17 cellular contexts compared by ENCODE assay signal in the genomic region with DNA sequence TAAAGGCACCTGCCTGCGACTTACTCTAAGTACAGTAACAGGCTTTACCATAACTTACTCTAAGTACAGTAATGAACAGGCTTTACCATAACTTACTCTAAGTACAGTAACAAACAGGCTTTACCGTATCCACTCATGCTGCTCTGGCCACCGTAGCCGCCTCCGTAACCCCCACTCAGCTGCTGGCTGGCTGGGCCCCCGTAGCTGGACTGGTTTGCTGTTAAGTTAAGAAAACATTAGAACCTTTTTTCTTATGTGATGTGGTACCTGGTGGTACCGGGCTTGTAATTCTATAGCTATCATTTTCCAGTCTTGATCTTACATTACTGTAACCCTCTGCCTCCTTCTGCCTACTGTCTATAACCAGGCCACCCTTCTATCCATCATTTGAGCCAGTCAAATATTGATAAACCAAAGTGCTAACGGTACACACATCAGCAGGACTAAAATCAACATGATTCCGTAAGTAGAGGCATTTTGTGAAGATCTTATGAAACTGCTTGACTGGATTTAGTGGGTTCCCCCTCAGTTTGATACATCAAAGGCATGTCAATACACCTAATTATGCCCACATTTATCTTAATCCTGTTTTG. TPM values are rescaled to one million over a fixed set of nuclear protein-coding genes. Genes with fewer than 3 reads are reported as not detected.
A peak's percentile ranks its signal among the peaks of the same experiment; 100 is the strongest.
DNase-seq lines count a peak whose midpoint lies in the region; ATAC-seq, FAIRE-seq and TF ChIP-seq lines count a peak whose summit lies in the region.
"Had no signal": no experiment of that assay in that cellular context is flagged by ENCODE, and none has a peak within 500 bp of the region (broad histone marks: within the 10 kb centered on the region; RNA-seq: fewer than 3 reads in every experiment).

No MANE protein-coding gene starts in this region.

- WGBS in HepG2 (ENCODE audit: low lambda C conversion rate), result 91% methylated on average over 9 of the region's 9 CpGs

- H3K27ac ChIP-seq in HepG2 (ENCODE audit: extremely low read length, insufficient read depth, low read length) (no peak overlapping the region), breast epithelium (no peak overlapping the region)
- H3K27ac ChIP-seq: left lung had no signal

- BruUV-seq in HepG2 (replicated peaks; lab: Mats Ljungman, UMichigan), result no TSS peak

- 0 out of 2 replicates have a peak overlapping the region, but pooled peaks have one; percentile 2 for H3K4me2 ChIP-seq in HepG2 (ENCODE audit: low read depth, low read length)

- no peaks in the 10 kb centered on the region for H3K27me3 ChIP-seq in HepG2 (ENCODE audit: control insufficient read depth in 1 of 2, insufficient read depth in 2 of 2, low read length in 2 of 2)
- no peaks in the 10 kb centered on the region for H3K27me3 ChIP-seq in breast epithelium
- H3K27me3 ChIP-seq: esophagus muscularis mucosa, left lung had no signal

- H3K36me3 ChIP-seq in HepG2 (replicated peaks in 1 of 2; ENCODE audit: control insufficient read depth in 1 of 2, insufficient read depth in 2 of 2, low read length in 2 of 2) (peaks cover 24 to 84% of the 10 kb centered on the region in 2 experiments), breast epithelium (peaks cover 5% of the 10 kb centered on the region)

- peaks cover 99% of the 10 kb centered on the region for H3K36me3 Mint-ChIP-seq in activated T-cell treated with anti-CD3 and anti-CD28 coated beads, Interleukin-2, amount 50 U/mL, for 24 hours (ENCODE audit: low read depth)
- H3K36me3 Mint-ChIP-seq in T-helper 17 cell (ENCODE audit: low read depth), result peaks cover 36% of the 10 kb centered on the region
- peaks cover 59 to 75% of the 10 kb centered on the region in 2 donors for H3K36me3 Mint-ChIP-seq in stimulated activated naive B cell treated with anti-CD40 and anti-IgM and Interleukin-4, amounts not matched to agents 10 μg/mL and 1 μg/mL and 100 μg/mL, for 72 hours

- peak overlapping the region; percentile 88 for H3K27ac Mint-ChIP-seq in activated T-cell treated with anti-CD3 and anti-CD28 coated beads, Interleukin-2, amount 50 U/mL, for 24 hours
- peak overlapping the region; percentile 99 for H3K27ac Mint-ChIP-seq in T-helper 17 cell
- no peak overlapping the region for H3K27ac Mint-ChIP-seq in stimulated activated naive B cell treated with anti-CD40 and anti-IgM and Interleukin-4, amounts not matched to agents 10 μg/mL and 1 μg/mL and 100 μg/mL, for 72 hours

- TF ChIP-seq POLR2A in HepG2 (IDR thresholded peaks at IDR 0.05; ENCODE audit: insufficient read depth in 1 of 2, low read depth in 2 of 2, low read length in 2 of 2) (no peak; a peak in 2 of 4 replicates), breast epithelium (IDR thresholded peaks at IDR 0.05) (no peak)

- no peaks in the 10 kb centered on the region for H3K9me3 Mint-ChIP-seq in activated T-cell treated with anti-CD3 and anti-CD28 coated beads, Interleukin-2, amount 50 U/mL, for 24 hours
- no peaks in the 10 kb centered on the region for H3K9me3 Mint-ChIP-seq in stimulated activated naive B cell treated with anti-CD40 and anti-IgM and Interleukin-4, amounts not matched to agents 10 μg/mL and 1 μg/mL and 100 μg/mL, for 72 hours

- DNase-seq in activated T-cell treated with anti-CD3 and anti-CD28 coated beads, Interleukin-2, amount 50 U/mL, for 24 hours, result no peak
- DNase-seq in activated T-cell treated with anti-CD3 and anti-CD28 coated beads for 4 hours (no peak), T-helper 17 cell (no peak), HepG2 (ENCODE audit: low spot score) (no peak), superior temporal gyrus (ENCODE audit: extremely low spot score) (no peak), breast epithelium (ENCODE audit: low spot score in 2 of 2) (no peak)
- no peak for DNase-seq in stimulated activated naive B cell treated with anti-CD40 and anti-IgM and Interleukin-4, amounts not matched to agents 10 μg/mL and 1 μg/mL and 100 μg/mL, for 72 hours
- DNase-seq: amygdala, cortex of kidney, DMS53, hippocampal formation, left lung, NCI-H1417, NCI-H446 treated with DMSO at 0.1 percent for 48 hours, OCI-M1 had no signal

- H3K4me1 Mint-ChIP-seq in activated T-cell treated with anti-CD3 and anti-CD28 coated beads, Interleukin-2, amount 50 U/mL, for 24 hours (ENCODE audit: low read depth), result peaks cover 69% of the 10 kb centered on the region
- peaks cover 62% of the 10 kb centered on the region for H3K4me1 Mint-ChIP-seq in T-helper 17 cell
- H3K4me1 Mint-ChIP-seq in stimulated activated naive B cell treated with anti-CD40 and anti-IgM and Interleukin-4, amounts not matched to agents 10 μg/mL and 1 μg/mL and 100 μg/mL, for 72 hours, result peaks cover 32 to 54% of the 10 kb centered on the region in 2 donors

- H3K9me3 ChIP-seq in T-helper 17 cell (ENCODE audit: control insufficient read depth, low read length, poor library complexity, severe bottlenecking), result no peaks in the 10 kb centered on the region
- no peaks in the 10 kb centered on the region for H3K9me3 ChIP-seq in HepG2 (ENCODE audit: low read length)
- H3K9me3 ChIP-seq in breast epithelium, result no peaks in the 10 kb centered on the region
- H3K9me3 ChIP-seq: esophagus muscularis mucosa, left lung had no signal

- POLR2A ChIA-PET in HepG2 (lab: Yijun Ruan, JAX), result interaction anchor here (6.5 kb wide), 1 partner anchor 8 kb away, joined by 102 read pairs; the partner anchor contains the start of gene HNRNPH1

- H3K79me2 ChIP-seq in HepG2 (ENCODE audit: insufficient read depth, low read length), result peaks cover 56% of the 10 kb centered on the region

- no peak for TF ChIP-seq EP300 in HepG2 (IDR thresholded peaks at IDR 0.05; ENCODE audit: low read depth in 2 of 2, low read length in 2 of 2)
- TF ChIP-seq EP300 in HepG2 (CRISPR knock-in tag; IDR thresholded peaks at IDR 0.05; ENCODE audit: borderline replicate concordance), result no peak

- no peak overlapping the region for H3K4me3 ChIP-seq in HepG2 (replicated peaks in 1 of 3; ENCODE audit: insufficient read depth in 1 of 3, low read depth in 2 of 3, low read length in 3 of 3)
- H3K4me3 ChIP-seq in breast epithelium, result no peak overlapping the region
- H3K4me3 ChIP-seq: esophagus muscularis mucosa, left lung had no signal

- H3K4me1 ChIP-seq in HepG2 (ENCODE audit: insufficient read depth, low read length) (peaks cover 95% of the 10 kb centered on the region), breast epithelium (peaks cover 0 to 24% of the 10 kb centered on the region in 2 donors)

- intact Hi-C loops in HepG2 (cut with micrococcal nuclease; ENCODE audit: unreplicated experiment), result no loop called here
- intact Hi-C loops in breast epithelium (cut with DNase I; ENCODE audit: low total_unique reads), result no loop called here

- no peak for FAIRE-seq in HepG2 (lab: Jason Lieb, UNC)

- H2AFZ ChIP-seq in HepG2 (ENCODE audit: low read length), result no peak overlapping the region

- H3K4me3 Mint-ChIP-seq in activated T-cell treated with anti-CD3 and anti-CD28 coated beads, Interleukin-2, amount 50 U/mL, for 24 hours, result peak overlapping the region; percentile 47
- peak overlapping the region; percentile 47 for H3K4me3 Mint-ChIP-seq in T-helper 17 cell
- peak overlapping the region; percentile 19 to 37 for H3K4me3 Mint-ChIP-seq in stimulated activated naive B cell treated with anti-CD40 and anti-IgM and Interleukin-4, amounts not matched to agents 10 μg/mL and 1 μg/mL and 100 μg/mL, for 72 hours

- ATAC-seq in T-helper 17 cell, result no peak
- no peak for ATAC-seq in HepG2
- ATAC-seq in stimulated activated naive B cell treated with anti-CD40 and anti-IgM and Interleukin-4, amounts not matched to agents 10 μg/mL and 1 μg/mL and 100 μg/mL, for 72 hours (replicated peaks), result no peak
- no peak for ATAC-seq in HG03520 (IDR thresholded peaks at IDR 0.05; ENCODE audit: unreplicated experiment)
- ATAC-seq: left lung had no signal

- CTCF ChIA-PET in HepG2 (lab: Yijun Ruan, JAX; ENCODE audit: low intra/inter-chr PET ratio, low total read pairs), result no interaction called here

- TF ChIP-seq CTCF in HepG2 (CRISPR knock-in tag; IDR thresholded peaks at IDR 0.05) (no peak), breast epithelium (IDR thresholded peaks at IDR 0.05) (no peak)

- in situ Hi-C loops in HepG2 (cut with HindIII; ENCODE audit: extremely low pct_ligation_motif_present, low pct_unique_long_range_greater_than_20kb), result no loop called here

- no peaks in the 10 kb centered on the region for H3K27me3 Mint-ChIP-seq in activated T-cell treated with anti-CD3 and anti-CD28 coated beads, Interleukin-2, amount 50 U/mL, for 24 hours
- no peaks in the 10 kb centered on the region for H3K27me3 Mint-ChIP-seq in T-helper 17 cell
- no peaks in the 10 kb centered on the region for H3K27me3 Mint-ChIP-seq in stimulated activated naive B cell treated with anti-CD40 and anti-IgM and Interleukin-4, amounts not matched to agents 10 μg/mL and 1 μg/mL and 100 μg/mL, for 72 hours

- TF ChIP-seq RAD21 in HepG2 (CRISPR knock-in tag; IDR thresholded peaks at IDR 0.05), result no peak

- no peak overlapping the region for H3K9ac ChIP-seq in HepG2 (ENCODE audit: insufficient read depth, low read depth, low read length)

- H4K20me1 ChIP-seq in HepG2 (ENCODE audit: insufficient read depth, low read length), result peaks cover 91% of the 10 kb centered on the region

TF ChIP-seq in HepG2, 621 proteins besides CTCF, POLR2A, EP300 and RAD21 (continues in another document):
- TF ChIP-seq PAF1 (CRISPR knock-in tag; IDR thresholded peaks at IDR 0.05), result no peak; the same call in 1 of the 2 replicates

RNA-seq across cellular contexts. Expression of gene HNRNPH1, which starts 7.4 kb away (rescaled TPM):
- total RNA-seq in T-helper 17 cell (1,000 to 10,000 TPM; 1,923 to 1,994 TPM), HepG2 (2016; rRNA removed; fragmentation: Illumina TruSeq; extraction: Trizol) (807 and 1,064 TPM in 2 replicates), breast epithelium (100 to 1,000 TPM; 577 to 931 (median 621) TPM)
- total RNA-seq in HepG2 (2016; cell fraction: cytosol; rRNA removed; fragmentation: Illumina TruSeq; extraction: Trizol; ENCODE audit: low read depth), result 62.0 and 74.9 TPM in 2 replicates
- 774 and 1,069 TPM in 2 replicates for total RNA-seq in HepG2 (2016; cell fraction: insoluble cytoplasmic fraction; rRNA removed; fragmentation: Illumina TruSeq; extraction: Trizol)
- 140 and 164 TPM in 2 replicates for total RNA-seq in HepG2 (2016; cell fraction: membrane; rRNA removed; fragmentation: Illumina TruSeq; extraction: Trizol)
- 1,562 and 1,725 TPM in 2 replicates for total RNA-seq in HepG2 (2016; cell fraction: nucleus; rRNA removed; fragmentation: Illumina TruSeq; extraction: Trizol)
- 329 and 382 TPM in 2 replicates for polyA plus RNA-seq in HepG2 (2011; rRNA removed)
- 90.5 and 96.7 TPM in 2 replicates for polyA plus RNA-seq in HepG2 (2011; cell fraction: cytosol; rRNA removed)
- polyA plus RNA-seq in HepG2 (2011; cell fraction: nucleus; rRNA removed), result 1,180 and 1,349 TPM in 2 replicates
- 483 and 590 TPM in 2 replicates for polyA plus RNA-seq in HepG2 (2012)
- polyA plus RNA-seq in HepG2 (2016; cell fraction: cytosol; fragmentation: Illumina TruSeq; extraction: Trizol; ENCODE audit: low read depth), result 35.6 TPM in 2 replicates
- polyA plus RNA-seq in HepG2 (2016; cell fraction: insoluble cytoplasmic fraction; fragmentation: Illumina TruSeq; extraction: Trizol; ENCODE audit: low read depth), result 527 and 548 TPM in 2 replicates
- polyA plus RNA-seq in HepG2 (2016; cell fraction: membrane; fragmentation: Illumina TruSeq; extraction: Trizol; ENCODE audit: low read depth), result 79.3 and 80.3 TPM in 2 replicates
- polyA plus RNA-seq in HepG2 (2016; cell fraction: nucleus; fragmentation: Illumina TruSeq; extraction: Trizol; ENCODE audit: insufficient read depth, low read depth), result 2,398 and 2,412 TPM in 2 replicates
- 416 and 431 TPM in 2 replicates for polyA minus RNA-seq in HepG2 (2011; rRNA and poly(A)+ RNA removed; ENCODE audit: low replicate concordance)
- polyA minus RNA-seq in HepG2 (2011; cell fraction: cytosol; rRNA and poly(A)+ RNA removed), result 259 and 342 TPM in 2 replicates
- polyA minus RNA-seq in HepG2 (2011; cell fraction: nucleus; rRNA and poly(A)+ RNA removed), result 3,243 and 3,756 TPM in 2 replicates
